In the genomic region with DNA sequence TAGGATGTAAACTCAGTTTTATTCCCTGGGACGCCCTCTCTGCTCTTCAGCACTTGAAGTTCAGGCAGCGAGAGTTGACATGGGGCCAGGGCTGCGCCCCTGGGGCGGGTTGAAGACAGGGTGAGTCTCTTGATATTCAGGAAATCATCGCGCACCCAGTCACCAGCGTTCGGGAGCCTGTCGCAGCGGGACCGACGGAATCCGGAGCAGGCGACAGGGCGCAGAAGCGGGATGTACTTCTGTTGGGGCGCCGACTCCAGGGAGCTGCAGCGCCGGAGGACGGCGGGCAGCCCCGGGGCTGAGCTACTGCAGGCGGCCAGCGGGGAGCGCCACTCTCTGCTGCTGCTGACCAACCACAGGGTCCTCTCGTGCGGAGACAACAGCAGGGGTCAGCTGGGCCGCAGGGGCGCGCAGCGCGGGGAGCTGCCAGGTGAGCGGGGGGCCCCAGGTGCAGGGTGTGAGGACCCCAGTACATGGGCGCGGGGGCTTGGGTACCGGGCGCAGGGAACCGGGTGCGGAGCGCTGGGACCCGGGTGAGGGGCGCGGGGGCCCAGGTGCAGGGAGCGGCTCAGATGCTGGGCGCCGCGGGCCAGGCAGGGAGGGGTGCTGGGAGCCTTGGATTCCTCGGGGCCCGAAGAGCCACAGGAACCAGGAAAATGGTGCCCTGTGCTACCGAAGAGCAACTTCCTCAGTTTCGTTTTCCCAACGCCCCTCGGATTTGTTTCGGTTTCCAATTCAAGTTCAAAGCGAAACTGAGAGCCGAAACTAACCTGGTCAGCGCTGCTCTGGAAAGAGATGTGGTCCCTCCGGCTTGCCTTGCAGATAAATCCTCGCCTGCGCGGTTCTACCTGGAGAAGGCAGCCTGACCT, we compare ENCODE assay signal across 1 cellular context.
TF ChIP-seq lines count a peak whose summit lies in the region.

A gene (plus strand): TSS at position 162 of the 869 bp plus-strand sequence. CDS start 70 bp downstream, at position 232.

TF ChIP-seq in HCT116, 20 proteins besides CTCF, POLR2A, EP300 and RAD21 (continued from another document):
- TF ChIP-seq, protein P1, sequence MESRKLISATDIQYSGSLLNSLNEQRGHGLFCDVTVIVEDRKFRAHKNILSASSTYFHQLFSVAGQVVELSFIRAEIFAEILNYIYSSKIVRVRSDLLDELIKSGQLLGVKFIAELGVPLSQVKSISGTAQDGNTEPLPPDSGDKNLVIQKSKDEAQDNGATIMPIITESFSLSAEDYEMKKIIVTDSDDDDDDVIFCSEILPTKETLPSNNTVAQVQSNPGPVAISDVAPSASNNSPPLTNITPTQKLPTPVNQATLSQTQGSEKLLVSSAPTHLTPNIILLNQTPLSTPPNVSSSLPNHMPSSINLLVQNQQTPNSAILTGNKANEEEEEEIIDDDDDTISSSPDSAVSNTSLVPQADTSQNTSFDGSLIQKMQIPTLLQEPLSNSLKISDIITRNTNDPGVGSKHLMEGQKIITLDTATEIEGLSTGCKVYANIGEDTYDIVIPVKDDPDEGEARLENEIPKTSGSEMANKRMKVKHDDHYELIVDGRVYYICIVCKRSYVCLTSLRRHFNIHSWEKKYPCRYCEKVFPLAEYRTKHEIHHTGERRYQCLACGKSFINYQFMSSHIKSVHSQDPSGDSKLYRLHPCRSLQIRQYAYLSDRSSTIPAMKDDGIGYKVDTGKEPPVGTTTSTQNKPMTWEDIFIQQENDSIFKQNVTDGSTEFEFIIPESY (IDR thresholded peaks at IDR 0.05; ENCODE audit: extremely low read depth, insufficient replicate concordance, low read length) = no peak
- TF ChIP-seq FOSL1 (IDR thresholded peaks at IDR 0.05; ENCODE audit: low read depth) (no peak), SRF (IDR thresholded peaks at IDR 0.05; ENCODE audit: low read depth) (no peak), CBX3 (IDR thresholded peaks at IDR 0.05; ENCODE audit: low read depth) (0 out of 2 replicates have a peak, but pooled peaks have one; percentile 35)
